ENCODE assay signal across 1 cellular context in the genomic region with DNA sequence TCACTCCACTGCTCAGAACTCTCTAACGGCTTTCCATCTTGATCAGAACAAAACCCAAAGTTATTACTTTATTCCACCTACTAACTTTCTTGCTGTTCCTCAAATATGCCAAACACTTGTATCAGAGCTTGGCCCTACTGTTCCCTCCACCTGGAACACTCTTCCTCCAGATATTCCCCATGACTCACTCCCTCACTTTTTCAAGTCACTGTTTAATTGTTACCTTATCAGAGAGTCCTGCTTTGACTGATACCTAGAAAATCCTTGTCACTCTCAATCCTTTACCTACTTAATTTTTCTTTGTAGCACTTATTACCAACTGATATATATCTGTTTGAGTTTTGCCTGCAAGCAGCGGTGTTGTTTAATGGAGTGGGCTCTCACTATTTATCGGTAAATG.
A peak's percentile ranks its signal among the peaks of the same experiment; 100 is the strongest.
TF ChIP-seq lines count a peak whose summit lies in the region.

No MANE protein-coding gene starts in this region.

TF ChIP-seq in HEK293, 187 proteins besides CTCF, POLR2A, EP300 and RAD21 (continued from another document):
- TF ChIP-seq, protein P1, sequence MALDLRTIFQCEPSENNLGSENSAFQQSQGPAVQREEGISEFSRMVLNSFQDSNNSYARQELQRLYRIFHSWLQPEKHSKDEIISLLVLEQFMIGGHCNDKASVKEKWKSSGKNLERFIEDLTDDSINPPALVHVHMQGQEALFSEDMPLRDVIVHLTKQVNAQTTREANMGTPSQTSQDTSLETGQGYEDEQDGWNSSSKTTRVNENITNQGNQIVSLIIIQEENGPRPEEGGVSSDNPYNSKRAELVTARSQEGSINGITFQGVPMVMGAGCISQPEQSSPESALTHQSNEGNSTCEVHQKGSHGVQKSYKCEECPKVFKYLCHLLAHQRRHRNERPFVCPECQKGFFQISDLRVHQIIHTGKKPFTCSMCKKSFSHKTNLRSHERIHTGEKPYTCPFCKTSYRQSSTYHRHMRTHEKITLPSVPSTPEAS (tag by site-specific recombination; IDR thresholded peaks at IDR 0.05), result no peak
- TF ChIP-seq, protein P2, sequence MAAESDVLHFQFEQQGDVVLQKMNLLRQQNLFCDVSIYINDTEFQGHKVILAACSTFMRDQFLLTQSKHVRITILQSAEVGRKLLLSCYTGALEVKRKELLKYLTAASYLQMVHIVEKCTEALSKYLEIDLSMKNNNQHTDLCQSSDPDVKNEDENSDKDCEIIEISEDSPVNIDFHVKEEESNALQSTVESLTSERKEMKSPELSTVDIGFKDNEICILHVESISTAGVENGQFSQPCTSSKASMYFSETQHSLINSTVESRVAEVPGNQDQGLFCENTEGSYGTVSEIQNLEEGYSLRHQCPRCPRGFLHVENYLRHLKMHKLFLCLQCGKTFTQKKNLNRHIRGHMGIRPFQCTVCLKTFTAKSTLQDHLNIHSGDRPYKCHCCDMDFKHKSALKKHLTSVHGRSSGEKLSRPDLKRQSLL (tag by site-specific recombination; IDR thresholded peaks at IDR 0.05), result no peak
- TF ChIP-seq ZXDB (tag by site-specific recombination; IDR thresholded peaks at IDR 0.05) (no peak), PRDM1 (tag by site-specific recombination; IDR thresholded peaks at IDR 0.05) (peak; percentile 66), ZNF621 (tag by site-specific recombination; IDR thresholded peaks at IDR 0.05) (no peak)
